ENCODE assay signal across 15 cellular contexts in the genomic region with DNA sequence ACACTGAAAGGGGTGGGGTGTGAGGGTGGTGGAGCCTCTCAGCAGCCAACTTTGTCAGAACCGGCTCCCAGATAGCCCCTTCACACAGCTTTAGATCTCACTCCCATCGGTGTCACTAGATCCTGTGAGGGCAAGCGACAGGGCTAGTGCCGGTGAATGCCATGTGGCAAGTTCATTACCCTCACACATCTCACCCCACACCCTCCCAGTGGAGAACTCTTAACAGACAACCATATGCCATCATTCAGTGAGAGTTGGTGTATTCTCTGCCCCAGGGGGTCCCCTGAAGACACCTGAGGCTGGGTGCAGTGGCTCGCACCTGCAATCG. TPM values are rescaled to one million over a fixed set of nuclear protein-coding genes. Genes with fewer than 3 reads are reported as not detected.
DNase-seq lines count a peak whose midpoint lies in the region; ATAC-seq, FAIRE-seq and TF ChIP-seq lines count a peak whose summit lies in the region.
"Had no signal": no experiment of that assay in that cellular context is flagged by ENCODE, and none has a peak within 500 bp of the region (broad histone marks: within the 10 kb centered on the region; RNA-seq: fewer than 3 reads in every experiment).

No MANE protein-coding gene starts in this region.

- H3K36me3 ChIP-seq in DOHH2 (ENCODE audit: control insufficient read depth, low read length) (peaks cover 48% of the 10 kb centered on the region), small intestine (ENCODE audit: control insufficient read depth in 2 of 2, insufficient read depth in 2 of 2, low read length in 2 of 2) (no peaks in the 10 kb centered on the region)
- H3K36me3 ChIP-seq: neural progenitor cell had no signal

- 71 to 81% (median 71%) methylated on average over 4 to 6 of the region's 6 CpGs for WGBS in small intestine, 3 donors

- peak overlapping the region; percentile 96 for H3K27ac Mint-ChIP-seq in activated naive CD8-positive, alpha-beta T cell treated with anti-CD3 and anti-CD28 coated beads, Interleukin-2, amount 50 U/mL, for 24 hours
- H3K27ac Mint-ChIP-seq: neural progenitor cell had no signal

- TF ChIP-seq CTCF in DOHH2 (IDR thresholded peaks at IDR 0.05; ENCODE audit: low read depth, low read length, poor library complexity, severe bottlenecking) = no peak

- H3K4me3 Mint-ChIP-seq in activated naive CD8-positive, alpha-beta T cell treated with anti-CD3 and anti-CD28 coated beads, Interleukin-2, amount 50 U/mL, for 24 hours = peak overlapping the region; percentile 49
- H3K4me3 Mint-ChIP-seq: neural progenitor cell had no signal

- H3K4me1 ChIP-seq in DOHH2 (ENCODE audit: control insufficient read depth, low read length) = peaks cover 58% of the 10 kb centered on the region
- H3K4me1 ChIP-seq in small intestine (ENCODE audit: control insufficient read depth in 2 of 2, insufficient read depth in 1 of 2, low read depth in 1 of 2, low read length in 1 of 2) = peaks cover 0 to 5% of the 10 kb centered on the region in 2 donors
- H3K4me1 ChIP-seq: neural progenitor cell had no signal

- peak overlapping the region; percentile 94 for H3K4me2 ChIP-seq in DOHH2 (ENCODE audit: low read length)
- H3K4me2 ChIP-seq: neural progenitor cell had no signal

- peaks cover 73% of the 10 kb centered on the region for H3K79me2 ChIP-seq in DOHH2 (ENCODE audit: control insufficient read depth, low read length)

- H4K20me1 ChIP-seq in DOHH2 (ENCODE audit: control insufficient read depth, insufficient read depth, low read depth, low read length) = no peaks in the 10 kb centered on the region

- H3K4me3 ChIP-seq in DOHH2 (ENCODE audit: low read length) = peak overlapping the region; percentile 55
- no peak overlapping the region for H3K4me3 ChIP-seq in small intestine (ENCODE audit: low read depth in 1 of 2, low read length in 2 of 2)
- H3K4me3 ChIP-seq: neural progenitor cell had no signal

- no peaks in the 10 kb centered on the region for H3K27me3 Mint-ChIP-seq in activated naive CD8-positive, alpha-beta T cell treated with anti-CD3 and anti-CD28 coated beads, Interleukin-2, amount 50 U/mL, for 24 hours

- H3K27me3 ChIP-seq in DOHH2 (ENCODE audit: control insufficient read depth, low read length) (no peaks in the 10 kb centered on the region), small intestine (ENCODE audit: control insufficient read depth in 2 of 2, insufficient read depth in 2 of 2, low read length in 2 of 2) (no peaks in the 10 kb centered on the region)
- H3K27me3 ChIP-seq: heart right ventricle, neural progenitor cell had no signal

- no peaks in the 10 kb centered on the region for H3K9me2 ChIP-seq in DOHH2 (replicated peaks; ENCODE audit: control insufficient read depth, low read length)

- peaks cover 15% of the 10 kb centered on the region for H3F3A ChIP-seq in DOHH2 (ENCODE audit: control insufficient read depth, insufficient read depth)

- H3K36me3 Mint-ChIP-seq in activated naive CD8-positive, alpha-beta T cell treated with anti-CD3 and anti-CD28 coated beads, Interleukin-2, amount 50 U/mL, for 24 hours (ENCODE audit: low read depth) = peaks cover 7% of the 10 kb centered on the region
- H3K36me3 Mint-ChIP-seq: neural progenitor cell had no signal

- peak; percentile 16 for ATAC-seq in activated naive CD8-positive, alpha-beta T cell treated with anti-CD3 and anti-CD28 coated beads, Interleukin-2, amount 50 U/mL, for 24 hours
- ATAC-seq: HepG2, left lobe of liver had no signal

- peaks cover 70% of the 10 kb centered on the region for H3K4me1 Mint-ChIP-seq in activated naive CD8-positive, alpha-beta T cell treated with anti-CD3 and anti-CD28 coated beads, Interleukin-2, amount 50 U/mL, for 24 hours
- H3K4me1 Mint-ChIP-seq: neural progenitor cell had no signal

- FAIRE-seq in small intestine (lab: Jason Lieb, UNC) = no peak
- FAIRE-seq: bronchial epithelial cell, HepG2 had no signal

- peak; percentile 31 for DNase-seq in NCI-H524 treated with DMSO at 0.1 percent for 48 hours (lab: John Stamatoyannopoulos, UW)
- DNase-seq in activated naive CD8-positive, alpha-beta T cell treated with anti-CD3 and anti-CD28 coated beads, Interleukin-2, amount 50 U/mL, for 24 hours = no peak
- no peak for DNase-seq in small intestine
- DNase-seq in NCI-H1048 (lab: John Stamatoyannopoulos, UW) = no peak
- DNase-seq in SW 1271 (lab: John Stamatoyannopoulos, UW) = no peak
- DNase-seq in stimulated activated CD4-positive, alpha-beta T cell treated with anti-CD3 and anti-CD28 coated beads, Interleukin-2, amount 100 ng/mL, for 24 hours = no peak
- DNase-seq: Calu3, heart right ventricle, NCI-H1436, SHP77 treated with DMSO at 0.1 percent for 48 hours had no signal

- no peaks in the 10 kb centered on the region for H3K9me3 ChIP-seq in DOHH2 (ENCODE audit: control insufficient read depth, insufficient read depth, low read length)
- no peaks in the 10 kb centered on the region for H3K9me3 ChIP-seq in small intestine (ENCODE audit: control insufficient read depth, low read depth)
- H3K9me3 ChIP-seq: heart right ventricle had no signal

- H3K27ac ChIP-seq in DOHH2 (ENCODE audit: low read depth, low read length) (peak overlapping the region; percentile 88), small intestine (ENCODE audit: low read depth in 1 of 2, low read length in 1 of 2) (peak overlapping the region; percentile 9 to 34)
- H3K27ac ChIP-seq: neural progenitor cell had no signal

- H3K9me3 Mint-ChIP-seq in activated naive CD8-positive, alpha-beta T cell treated with anti-CD3 and anti-CD28 coated beads, Interleukin-2, amount 50 U/mL, for 24 hours = no peaks in the 10 kb centered on the region

RNA-seq across cellular contexts. Expression of gene SEPTIN6, which starts 15.3 kb away (rescaled TPM):
- polyA plus RNA-seq in small intestine = 1 to 10 TPM; 3.6 to 8.4 (median 5.4) TPM
